ENCODE assay signal across 8 cellular contexts in the genomic region with DNA sequence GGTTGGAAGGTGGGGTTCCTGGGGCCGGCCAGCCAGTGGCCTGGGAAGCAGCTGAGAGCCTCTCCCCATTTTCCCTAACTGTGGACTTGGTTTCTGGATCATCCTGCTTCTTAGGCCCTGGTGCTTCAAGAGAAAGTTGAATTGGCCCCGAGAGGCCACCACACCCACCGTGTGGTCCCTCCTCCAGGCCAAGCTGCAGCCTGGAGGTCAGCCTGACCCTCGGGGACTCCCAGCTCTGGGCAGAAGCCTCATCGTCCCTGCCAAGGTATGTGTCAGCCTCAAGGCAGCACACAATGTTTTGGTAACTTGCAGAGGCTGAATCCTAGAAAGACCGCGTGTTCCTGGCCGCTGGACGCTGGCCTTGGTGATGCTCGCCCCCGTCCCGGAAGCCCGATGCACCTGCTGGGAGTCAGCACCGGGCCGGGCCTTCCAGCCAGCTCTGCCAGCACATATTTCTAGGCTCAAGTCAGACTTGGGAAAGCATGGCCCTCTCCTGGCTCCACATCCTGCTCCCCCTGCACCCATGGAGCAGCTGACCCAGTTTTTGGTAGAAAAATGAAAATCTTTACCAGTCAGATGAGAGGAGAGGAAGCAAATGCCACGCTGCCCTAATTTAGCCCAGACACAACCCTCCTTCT.
A peak's percentile ranks its signal among the peaks of the same experiment; 100 is the strongest.
DNase-seq lines count a peak whose midpoint lies in the region; ATAC-seq and TF ChIP-seq lines count a peak whose summit lies in the region.

No MANE protein-coding gene starts in this region.

- peak overlapping the region; percentile 92 for H3K4me2 ChIP-seq in BLaER1

- TF ChIP-seq CTCF in WERI-Rb-1 (IDR thresholded peaks at IDR 0.05; ENCODE audit: low read depth, low read length), result no peak

- peaks cover 50% of the 10 kb centered on the region for H3K4me1 ChIP-seq in BLaER1

- H4K20me1 ChIP-seq in BLaER1, result peaks cover 18% of the 10 kb centered on the region; the same call in 1 of the 2 replicates

- peak overlapping the region; percentile 56 for H3K9ac ChIP-seq in BLaER1

- DNase-seq in RPMI7951 (ENCODE audit: low read depth) (peak; percentile 85), fibroblast of gingiva (ENCODE audit: low read depth) (peak; percentile 85), occipital lobe (lab: John Stamatoyannopoulos, UW) (peak; percentile 63), AML-193 (lab: John Stamatoyannopoulos, UW) (no peak), WERI-Rb-1 (no peak)

- H3K27me3 ChIP-seq in BLaER1 (no peaks in the 10 kb centered on the region), WERI-Rb-1 (ENCODE audit: insufficient read depth, low read depth, severe bottlenecking) (no peaks in the 10 kb centered on the region)

- no peak for ATAC-seq in HG02981 (IDR thresholded peaks at IDR 0.05; ENCODE audit: unreplicated experiment)
- no peak for ATAC-seq in GM19351 (IDR thresholded peaks at IDR 0.05; ENCODE audit: unreplicated experiment)

- peak overlapping the region; percentile 54 for H3K27ac ChIP-seq in BLaER1
- H3K27ac ChIP-seq in WERI-Rb-1, result no peak overlapping the region

- H3K36me3 ChIP-seq in BLaER1 (no peaks in the 10 kb centered on the region), WERI-Rb-1 (no peaks in the 10 kb centered on the region)

- peak overlapping the region; percentile 48; the same call in 1 of the 2 replicates for H3K4me3 ChIP-seq in BLaER1
- H3K4me3 ChIP-seq in WERI-Rb-1 (ENCODE audit: low read depth, low read length), result no peak overlapping the region

- H3K9me3 ChIP-seq in BLaER1 (no peaks in the 10 kb centered on the region), WERI-Rb-1 (ENCODE audit: severe bottlenecking) (no peaks in the 10 kb centered on the region)

Comparison
In these comparisons a context has a peak if more than half of its experiments do, and no peak if none do; other contexts are left out.
1. DNase-seq: peak in RPMI7951 (single experiment), fibroblast of gingiva (single experiment) and occipital lobe (single experiment); none in AML-193 (0 of 2) and WERI-Rb-1 (single experiment).